Comparison of ENCODE assay signal across 30 cellular contexts in genomic region chr5:44511596-44511995, GRCh38.
"Had no signal": no experiment of that assay in that cellular context is flagged by ENCODE, and none has a peak within 500 bp of the region (broad histone marks: within the 10 kb centered on the region; RNA-seq: fewer than 3 reads in every experiment).

No MANE protein-coding gene starts in this region.

- H3K4me1 ChIP-seq: esophagus squamous epithelium, gastroesophageal sphincter, heart right ventricle had no signal

- H3K9me3 ChIP-seq: esophagus squamous epithelium, gastroesophageal sphincter, heart right ventricle had no signal

- H3K27me3 ChIP-seq: brain microvascular endothelial cell, dorsolateral prefrontal cortex, esophagus squamous epithelium, gastroesophageal sphincter, heart right ventricle had no signal

- H3K36me3 ChIP-seq: brain microvascular endothelial cell, esophagus squamous epithelium, gastroesophageal sphincter, heart right ventricle had no signal

- H3K27ac ChIP-seq: brain microvascular endothelial cell, coronary artery, dorsolateral prefrontal cortex, epithelial cell of prostate, esophagus squamous epithelium, gastroesophageal sphincter, heart right ventricle, VCaP had no signal

- ATAC-seq: activated T-cell treated with anti-CD3 and anti-CD28 coated beads, Interleukin-2, amount 50 U/mL, for 4 hours; activated T-helper 17 cell treated with anti-CD3 and anti-CD28 coated beads, Interleukin-2, amount 50 U/mL, for 72 hours; gastroesophageal sphincter; heart right ventricle; WTC11 had no signal

- DNase-seq: activated CD4-positive, alpha-beta memory T cell treated with anti-CD3 and anti-CD28 coated beads, Interleukin-2, amount 10 ng/mL, durations not matched to agents 7 days and 5 days; activated CD4-positive, alpha-beta T cell treated with anti-CD3 and anti-CD28 coated beads for 1 hour; activated CD4-positive, alpha-beta T cell treated with anti-CD3 and anti-CD28 coated beads for 4 hours; activated CD4-positive, alpha-beta T cell treated with anti-CD3 and anti-CD28 coated beads, Interleukin-2, amount 10 ng/mL, durations not matched to agents 7 days and 5 days; activated CD4-positive, alpha-beta T cell treated with anti-CD3 and anti-CD28 coated beads, Interleukin-2, amount 50 U/mL, for 4 hours; activated CD8-positive, alpha-beta memory T cell treated with anti-CD3 and anti-CD28 coated beads, Interleukin-2, amount 50 U/mL, for 48 hours; activated effector memory CD4-positive, alpha-beta T cell treated with Interleukin-2 at 50 U/mL for 16 hours; activated gamma-delta T cell treated with Interleukin-2 at 50 U/mL for 16 hours; activated naive CD4-positive, alpha-beta T cell treated with anti-CD3 and anti-CD28 coated beads, Interleukin-2, amount 50 U/mL, for 16 hours; activated naive CD4-positive, alpha-beta T cell treated with Interleukin-2 at 50 U/mL for 16 hours; activated T-cell treated with anti-CD3 and anti-CD28 coated beads for 4 hours; activated T-cell treated with anti-CD3 and anti-CD28 coated beads, Interleukin-2, amount 50 U/mL, for 4 hours; amniotic stem cell; anterior cingulate cortex; brain microvascular endothelial cell; dorsolateral prefrontal cortex; effector memory CD4-positive, alpha-beta T cell; esophagus squamous epithelium; foreskin melanocyte; heart right ventricle; T-helper 2 cell had no signal

- FAIRE-seq: astrocyte, bronchial epithelial cell, TTC549 had no signal

- H3K4me3 ChIP-seq: coronary artery, dorsolateral prefrontal cortex, esophagus squamous epithelium, gastroesophageal sphincter, heart right ventricle had no signal
